30 cellular contexts compared by ENCODE assay signal in genomic region chr7:24059775-24060174, GRCh38.
"Had no signal": no experiment of that assay in that cellular context is flagged by ENCODE, and none has a peak within 500 bp of the region (broad histone marks: within the 10 kb centered on the region; RNA-seq: fewer than 3 reads in every experiment).

No MANE protein-coding gene starts in this region.

- ATAC-seq: activated CD4-positive, CD25-positive, alpha-beta regulatory T cell treated with anti-CD3 and anti-CD28 coated beads, Interleukin-2, amount 50 U/mL, for 24 hours; body of pancreas; effector memory CD8-positive, alpha-beta T cell; esophagus mucosa; heart left ventricle; pancreas; psoas muscle; stimulated activated effector memory CD8-positive, alpha-beta T cell treated with anti-CD3 and anti-CD28 coated beads, Interleukin-12 subunit alpha, Interleukin-12 subunit beta, amount 100 ng/mL, for 72 hours had no signal

- H3K27me3 ChIP-seq: adrenal gland, body of pancreas, colonic mucosa, pancreas, sigmoid colon had no signal

- H3K4me3 Mint-ChIP-seq: activated naive CD8-positive, alpha-beta T cell treated with anti-CD3 and anti-CD28 coated beads for 36 hours; effector memory CD8-positive, alpha-beta T cell; nephron; stimulated activated effector memory CD8-positive, alpha-beta T cell treated with anti-CD3 and anti-CD28 coated beads, Interleukin-12 subunit alpha, Interleukin-12 subunit beta, amount 100 ng/mL, for 72 hours; stimulated activated naive CD8-positive, alpha-beta T cell treated with anti-CD3 and anti-CD28 coated beads, Interleukin-15, Interleukin-2, amounts not matched to agents 100 ng/mL and 50 ng/mL, for 24 hours; T-helper 1 cell treated with Interleukin-12 subunit alpha and Interleukin-12 subunit beta and Interleukin-4 antibody, amounts not matched to agents 30 μg/mL and 1 μg/mL, for 36 hours had no signal

- H3K36me3 Mint-ChIP-seq: activated naive CD8-positive, alpha-beta T cell treated with anti-CD3 and anti-CD28 coated beads for 36 hours; stimulated activated effector memory CD8-positive, alpha-beta T cell treated with anti-CD3 and anti-CD28 coated beads, Interleukin-12 subunit alpha, Interleukin-12 subunit beta, amount 100 ng/mL, for 72 hours had no signal

- H3K36me3 ChIP-seq: adrenal gland, colonic mucosa, heart left ventricle, left ventricle myocardium inferior, pancreas, sigmoid colon had no signal

- H3K4me1 Mint-ChIP-seq: activated naive CD8-positive, alpha-beta T cell treated with anti-CD3 and anti-CD28 coated beads for 36 hours; nephron; stimulated activated effector memory CD8-positive, alpha-beta T cell treated with anti-CD3 and anti-CD28 coated beads, Interleukin-12 subunit alpha, Interleukin-12 subunit beta, amount 100 ng/mL, for 72 hours had no signal

- H3K4me1 ChIP-seq: adrenal gland, body of pancreas, colonic mucosa, heart left ventricle, left ventricle myocardium inferior, pancreas, psoas muscle, sigmoid colon had no signal

- DNase-seq: activated CD4-positive, alpha-beta T cell treated with anti-CD3 and anti-CD28 coated beads for 48 hours; activated CD4-positive, alpha-beta T cell treated with anti-CD3 and anti-CD28 coated beads, Interleukin-2, amount 50 U/mL, for 48 hours; activated CD8-positive, alpha-beta memory T cell treated with anti-CD3 and anti-CD28 coated beads for 24 hours; activated effector memory CD4-positive, alpha-beta T cell treated with Interleukin-2 at 50 U/mL for 16 hours; activated naive CD4-positive, alpha-beta T cell treated with Interleukin-2 at 50 U/mL for 16 hours; activated naive CD8-positive, alpha-beta T cell treated with anti-CD3 and anti-CD28 coated beads for 36 hours; adrenal gland; aorta; body of pancreas; cerebellar nuclear complex; colonic mucosa; effector memory CD8-positive, alpha-beta T cell; foreskin fibroblast; heart left ventricle; hypothalamus; left ventricle myocardium inferior; pancreas; psoas muscle; sigmoid colon; small intestine; stimulated activated CD4-positive, alpha-beta T cell treated with anti-CD3 and anti-CD28 coated beads, Interleukin-4, amount 100 ng/mL, for 24 hours; T-helper 9 cell had no signal

- H3K9me3 Mint-ChIP-seq: activated naive CD8-positive, alpha-beta T cell treated with anti-CD3 and anti-CD28 coated beads for 36 hours; effector memory CD8-positive, alpha-beta T cell; stimulated activated effector memory CD8-positive, alpha-beta T cell treated with anti-CD3 and anti-CD28 coated beads, Interleukin-12 subunit alpha, Interleukin-12 subunit beta, amount 100 ng/mL, for 72 hours; stimulated activated naive CD8-positive, alpha-beta T cell treated with anti-CD3 and anti-CD28 coated beads, Interleukin-15, Interleukin-2, amounts not matched to agents 100 ng/mL and 50 ng/mL, for 24 hours; T-helper 1 cell treated with Interleukin-12 subunit alpha and Interleukin-12 subunit beta and Interleukin-4 antibody, amounts not matched to agents 30 μg/mL and 1 μg/mL, for 36 hours had no signal

- H3K27ac Mint-ChIP-seq: activated naive CD8-positive, alpha-beta T cell treated with anti-CD3 and anti-CD28 coated beads for 36 hours; effector memory CD8-positive, alpha-beta T cell; nephron; stimulated activated effector memory CD8-positive, alpha-beta T cell treated with anti-CD3 and anti-CD28 coated beads, Interleukin-12 subunit alpha, Interleukin-12 subunit beta, amount 100 ng/mL, for 72 hours; stimulated activated naive CD8-positive, alpha-beta T cell treated with anti-CD3 and anti-CD28 coated beads, Interleukin-15, Interleukin-2, amounts not matched to agents 100 ng/mL and 50 ng/mL, for 24 hours; T-helper 1 cell treated with Interleukin-12 subunit alpha and Interleukin-12 subunit beta and Interleukin-4 antibody, amounts not matched to agents 30 μg/mL and 1 μg/mL, for 36 hours had no signal

- H3K4me3 ChIP-seq: adrenal gland, body of pancreas, colonic mucosa, heart left ventricle, left ventricle myocardium inferior, lung, pancreas, psoas muscle, sigmoid colon had no signal

- H3K9me3 ChIP-seq: adrenal gland, body of pancreas, colonic mucosa, left ventricle myocardium inferior, pancreas, psoas muscle, sigmoid colon had no signal

- H3K27ac ChIP-seq: adrenal gland, body of pancreas, colonic mucosa, heart left ventricle, left ventricle myocardium inferior, pancreas, psoas muscle, sigmoid colon, VCaP had no signal
